Comparison of ENCODE assay signal across 1 cellular context in the genomic region with DNA sequence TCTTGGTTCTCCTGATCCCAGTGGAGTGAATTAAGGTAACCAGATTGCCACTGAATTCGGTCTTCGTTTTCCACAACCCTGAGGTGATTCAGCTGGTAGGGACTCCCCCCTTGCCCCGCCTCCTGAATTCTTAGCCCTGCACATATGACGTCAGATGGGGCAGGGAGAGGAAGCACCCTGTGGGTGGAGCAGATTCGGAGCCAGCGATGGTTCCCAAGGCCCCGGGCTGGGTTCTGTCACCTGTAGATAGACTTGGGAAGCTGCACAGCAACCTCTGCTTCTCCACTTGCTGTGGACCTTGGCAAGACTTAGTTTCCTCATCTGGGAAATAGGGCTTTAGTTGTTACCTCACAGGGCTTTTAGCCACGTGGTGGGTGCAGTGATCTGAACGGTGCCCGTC.
TF ChIP-seq lines count a peak whose summit lies in the region.

No MANE protein-coding gene starts in this region.

TF ChIP-seq in IMR-90, 13 proteins besides CTCF, POLR2A, EP300 and RAD21:
- TF ChIP-seq SMC3 (IDR thresholded peaks at IDR 0.05; ENCODE audit: low read depth, low read length) (no peak), RCOR1 (IDR thresholded peaks at IDR 0.05; ENCODE audit: insufficient replicate concordance, low read length) (no peak), NFE2L2 (IDR thresholded peaks at IDR 0.05; ENCODE audit: low read depth, low read length) (no peak), FOS (IDR thresholded peaks at IDR 0.05; ENCODE audit: low read depth, low read length) (no peak), RFX5 (IDR thresholded peaks at IDR 0.05; ENCODE audit: low read depth, low read length) (no peak), MAZ (IDR thresholded peaks at IDR 0.05; ENCODE audit: borderline replicate concordance, low read depth, low read length) (no peak), CEBPB (IDR thresholded peaks at IDR 0.05; ENCODE audit: low read depth, low read length) (no peak), MAFK (IDR thresholded peaks at IDR 0.05; ENCODE audit: low read depth, low read length) (no peak), CHD1 (IDR thresholded peaks at IDR 0.05; ENCODE audit: low read depth, low read length) (no peak), MXI1 (IDR thresholded peaks at IDR 0.05; ENCODE audit: borderline replicate concordance, low read depth, low read length) (no peak), ELK1 (IDR thresholded peaks at IDR 0.05; ENCODE audit: borderline replicate concordance, low read depth, low read length) (no peak), BHLHE40 (IDR thresholded peaks at IDR 0.05; ENCODE audit: low read depth, low read length) (no peak)
- TF ChIP-seq, protein P1, sequence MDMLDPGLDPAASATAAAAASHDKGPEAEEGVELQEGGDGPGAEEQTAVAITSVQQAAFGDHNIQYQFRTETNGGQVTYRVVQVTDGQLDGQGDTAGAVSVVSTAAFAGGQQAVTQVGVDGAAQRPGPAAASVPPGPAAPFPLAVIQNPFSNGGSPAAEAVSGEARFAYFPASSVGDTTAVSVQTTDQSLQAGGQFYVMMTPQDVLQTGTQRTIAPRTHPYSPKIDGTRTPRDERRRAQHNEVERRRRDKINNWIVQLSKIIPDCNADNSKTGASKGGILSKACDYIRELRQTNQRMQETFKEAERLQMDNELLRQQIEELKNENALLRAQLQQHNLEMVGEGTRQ (IDR thresholded peaks at IDR 0.05; ENCODE audit: low read depth, low read length): no peak
TF ChIP-seq in IMR-90: peak in this region for 0.
